In genomic region chr17:51260237-51260959, GRCh38 we compare ENCODE assay signal across 8 cellular contexts. TPM values are rescaled to one million over a fixed set of nuclear protein-coding genes. Genes with fewer than 3 reads are reported as not detected.
DNase-seq lines count a peak whose midpoint lies in the region; ATAC-seq and TF ChIP-seq lines count a peak whose summit lies in the region.

TSS of gene UTP18 (plus strand) at chr17:51260546. CDS start at chr17:51260585, 39 bp downstream.

- no peak for TF ChIP-seq CTCF in AG09309 (IDR thresholded peaks at IDR 0.05; ENCODE audit: control insufficient read depth, insufficient read depth, low read depth, low read length, missing control alignments)
- no peak for TF ChIP-seq CTCF in WTC11 (IDR thresholded peaks at IDR 0.05)
- no peak for TF ChIP-seq CTCF in cardiac fibroblast (IDR thresholded peaks at IDR 0.05; ENCODE audit: low read depth, low read length)

- H3K27ac Mint-ChIP-seq in WTC11, result peak within 1 kb of the TSS; percentile 95
- H3K27ac Mint-ChIP-seq in immature natural killer cell, result peak within 1 kb of the TSS; percentile 94 to 99 (median 98)

- H3K27me3 Mint-ChIP-seq in WTC11 (ENCODE audit: low read depth) (no peaks in the 10 kb centered on the region), immature natural killer cell (ENCODE audit: low read depth in 3 of 3) (peaks cover 9 to 12% (median 12%) of the 10 kb centered on the region in 3 donors)

- POLR2A ChIA-PET in WTC11 (lab: Charles Lee), result interaction anchor here (0.6 kb wide), 1 partner anchor 11 kb away, joined by 6 read pairs; no protein-coding TSS in a partner anchor

- peaks cover 43% of the 10 kb centered on the region for H3K4me1 Mint-ChIP-seq in WTC11
- H3K4me1 Mint-ChIP-seq in immature natural killer cell, result peaks cover 46 to 72% of the 10 kb centered on the region in 2 donors

- CTCF ChIA-PET in WTC11 (lab: Charles Lee), result interaction anchor here (0.6 to 1.6 kb wide), 3 partner anchors 44 to 204 kb away, joined by 3 read pairs; partner anchors contain the start of gene NME2

- ATAC-seq in GM19023 (IDR thresholded peaks at IDR 0.05; ENCODE audit: unreplicated experiment), result peak; percentile 76
- ATAC-seq in HG03196 (IDR thresholded peaks at IDR 0.05; ENCODE audit: unreplicated experiment), result peak; percentile 73
- ATAC-seq in WTC11, result peak; percentile 75

- H3K4me3 ChIP-seq in AG09309 (ENCODE audit: control insufficient read depth, low read depth, low read length), result peak within 1 kb of the TSS; percentile 79
- peak within 1 kb of the TSS; percentile 91 to 96 for H3K4me3 ChIP-seq in cardiac fibroblast (replicated peaks in 1 of 2; ENCODE audit: low read depth in 2 of 2, low read length in 2 of 2)

- H3K4me3 Mint-ChIP-seq in WTC11 (peak within 1 kb of the TSS; percentile 92), immature natural killer cell (peak within 1 kb of the TSS; percentile 94 to 98 (median 96))

- DNase-seq in AG09309 (ENCODE audit: low read depth) (peak; percentile 93), NCI-H226 (peak; percentile 93), WTC11 (ENCODE audit: low spot score) (peak; percentile 93), cardiac fibroblast (ENCODE audit: low read depth in 2 of 2) (peak; percentile 98 to 99), immature natural killer cell (peak; percentile 96 to 98 (median 97)), smooth muscle cell of the brain vasculature (ENCODE audit: low read depth, low spot score) (peak; percentile 95)

- H3K36me3 Mint-ChIP-seq in WTC11 (peaks cover 44% of the 10 kb centered on the region), immature natural killer cell (peaks cover 0 to 6% (median 0%) of the 10 kb centered on the region in 3 donors)

- no peaks in the 10 kb centered on the region for H3K9me3 Mint-ChIP-seq in WTC11
- no peaks in the 10 kb centered on the region for H3K9me3 Mint-ChIP-seq in immature natural killer cell

TF ChIP-seq in WTC11, 78 proteins besides CTCF, POLR2A, EP300 and RAD21 (continues in another document):
- TF ChIP-seq ZNF263 (CRISPR knock-in tag; IDR thresholded peaks at IDR 0.05; ENCODE audit: low read depth) (no peak), HMGXB4 (CRISPR knock-in tag; IDR thresholded peaks at IDR 0.05) (no peak), SOX15 (CRISPR knock-in tag; IDR thresholded peaks at IDR 0.05) (no peak), FOXP1 (CRISPR knock-in tag; IDR thresholded peaks at IDR 0.05; ENCODE audit: borderline replicate concordance) (peak; percentile 85; the same call in 1 of the 2 replicates), TEAD1 (CRISPR knock-in tag; IDR thresholded peaks at IDR 0.05) (peak; percentile 56; the same call in 1 of the 2 replicates), ZNF232 (CRISPR knock-in tag; IDR thresholded peaks at IDR 0.05) (peak; percentile 87; the same call in 1 of the 2 replicates), JUN (CRISPR knock-in tag; IDR thresholded peaks at IDR 0.05) (peak; percentile 62; the same call in 1 of the 2 replicates), PRRX2 (CRISPR knock-in tag; IDR thresholded peaks at IDR 0.05) (no peak), ERG (CRISPR knock-in tag; IDR thresholded peaks at IDR 0.05) (no peak), NFYB (CRISPR knock-in tag; conservative IDR thresholded peaks at IDR 0.05; ENCODE audit: low read depth) (no peak; the same call in 1 of the 2 replicates), E2F1 (CRISPR knock-in tag; IDR thresholded peaks at IDR 0.05) (peak; percentile 49; the same call in 1 of the 2 replicates), ZBTB43 (CRISPR knock-in tag; IDR thresholded peaks at IDR 0.05) (no peak), TP53 (CRISPR knock-in tag; IDR thresholded peaks at IDR 0.05) (peak; percentile 74), TCF7 (CRISPR knock-in tag; IDR thresholded peaks at IDR 0.05; ENCODE audit: low read depth) (no peak), ZBTB21 (CRISPR knock-in tag; IDR thresholded peaks at IDR 0.05; ENCODE audit: borderline replicate concordance) (no peak), ARID4B (CRISPR knock-in tag; IDR thresholded peaks at IDR 0.05; ENCODE audit: borderline replicate concordance) (no peak), SMAD3 (CRISPR knock-in tag; IDR thresholded peaks at IDR 0.05; ENCODE audit: borderline replicate concordance) (no peak; the same call in 1 of the 2 replicates), ELF4 (CRISPR knock-in tag; IDR thresholded peaks at IDR 0.05; ENCODE audit: low read depth) (peak; percentile 21; the same call in 1 of the 2 replicates)

RNA-seq across cellular contexts. Expression of gene UTP18, which starts in this region (rescaled TPM):
- total RNA-seq in WTC11 (2021), result 67.4 to 74.4 TPM (median 68.8 TPM) in 3 replicates
- polyA plus RNA-seq in immature natural killer cell, result 10 to 100 TPM; 28.1 to 44.5 (median 35.9) TPM

Comparison
In these comparisons a context has a peak if more than half of its experiments do, and no peak if none do; other contexts are left out.
1. Peak in every context shown above with its lines: DNase-seq, ATAC-seq and H3K4me3 ChIP-seq.